2 cellular contexts compared by ENCODE assay signal in the genomic region with DNA sequence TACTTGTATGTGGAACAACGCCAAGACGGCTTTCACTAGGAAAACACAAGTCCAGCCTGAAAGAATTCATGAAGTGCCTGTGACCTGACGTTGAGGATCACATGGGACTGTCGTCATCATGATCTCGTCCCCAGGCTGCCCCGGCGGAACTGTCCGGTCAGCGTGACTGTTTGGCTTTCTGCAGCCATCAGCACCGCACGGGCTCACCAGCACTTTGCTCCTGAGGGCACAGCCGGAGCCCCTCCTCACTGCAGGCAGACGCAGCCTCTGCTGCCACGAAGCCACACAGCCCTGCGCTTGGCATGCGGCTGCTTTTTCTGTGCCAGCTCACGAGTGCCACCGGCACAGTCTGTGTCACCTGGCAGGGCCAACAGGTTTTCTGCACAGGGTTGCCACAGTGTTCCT.
TF ChIP-seq lines count a peak whose summit lies in the region.

No MANE protein-coding gene starts in this region.

TF ChIP-seq in liver, 16 proteins besides CTCF, POLR2A, EP300 and RAD21:
- TF ChIP-seq, protein P1, sequence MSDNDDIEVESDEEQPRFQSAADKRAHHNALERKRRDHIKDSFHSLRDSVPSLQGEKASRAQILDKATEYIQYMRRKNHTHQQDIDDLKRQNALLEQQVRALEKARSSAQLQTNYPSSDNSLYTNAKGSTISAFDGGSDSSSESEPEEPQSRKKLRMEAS (IDR thresholded peaks at IDR 0.05), result peak; percentile 86
- TF ChIP-seq TAF1 (conservative IDR thresholded peaks at IDR 0.05) (no peak), RXRA (IDR thresholded peaks at IDR 0.05) (peak; percentile 51 to 94), EGR1 (IDR thresholded peaks at IDR 0.05; ENCODE audit: low read depth in 2 of 2) (peak in 1 of 2 donors; percentile 42), HNF4A (conservative IDR thresholded peaks at IDR 0.05) (peak; percentile 79 to 96), JUND (IDR thresholded peaks at IDR 0.05) (peak in 1 of 2 donors; percentile 81), NR2F2 (IDR thresholded peaks at IDR 0.05) (no peak), FOXA2 (IDR thresholded peaks at IDR 0.05) (peak; percentile 51), FOXA1 (IDR thresholded peaks at IDR 0.05) (peak; percentile 43), GABPA (IDR thresholded peaks at IDR 0.05 in 1 of 2, conservative IDR thresholded peaks at IDR 0.05 in 1 of 2) (peak in 1 of 2 donors; percentile 31), SP1 (IDR thresholded peaks at IDR 0.05) (peak; percentile 67), HNF4G (IDR thresholded peaks at IDR 0.05) (peak; percentile 7), YY1 (IDR thresholded peaks at IDR 0.05) (peak; percentile 85)
- TF ChIP-seq, protein P2, sequence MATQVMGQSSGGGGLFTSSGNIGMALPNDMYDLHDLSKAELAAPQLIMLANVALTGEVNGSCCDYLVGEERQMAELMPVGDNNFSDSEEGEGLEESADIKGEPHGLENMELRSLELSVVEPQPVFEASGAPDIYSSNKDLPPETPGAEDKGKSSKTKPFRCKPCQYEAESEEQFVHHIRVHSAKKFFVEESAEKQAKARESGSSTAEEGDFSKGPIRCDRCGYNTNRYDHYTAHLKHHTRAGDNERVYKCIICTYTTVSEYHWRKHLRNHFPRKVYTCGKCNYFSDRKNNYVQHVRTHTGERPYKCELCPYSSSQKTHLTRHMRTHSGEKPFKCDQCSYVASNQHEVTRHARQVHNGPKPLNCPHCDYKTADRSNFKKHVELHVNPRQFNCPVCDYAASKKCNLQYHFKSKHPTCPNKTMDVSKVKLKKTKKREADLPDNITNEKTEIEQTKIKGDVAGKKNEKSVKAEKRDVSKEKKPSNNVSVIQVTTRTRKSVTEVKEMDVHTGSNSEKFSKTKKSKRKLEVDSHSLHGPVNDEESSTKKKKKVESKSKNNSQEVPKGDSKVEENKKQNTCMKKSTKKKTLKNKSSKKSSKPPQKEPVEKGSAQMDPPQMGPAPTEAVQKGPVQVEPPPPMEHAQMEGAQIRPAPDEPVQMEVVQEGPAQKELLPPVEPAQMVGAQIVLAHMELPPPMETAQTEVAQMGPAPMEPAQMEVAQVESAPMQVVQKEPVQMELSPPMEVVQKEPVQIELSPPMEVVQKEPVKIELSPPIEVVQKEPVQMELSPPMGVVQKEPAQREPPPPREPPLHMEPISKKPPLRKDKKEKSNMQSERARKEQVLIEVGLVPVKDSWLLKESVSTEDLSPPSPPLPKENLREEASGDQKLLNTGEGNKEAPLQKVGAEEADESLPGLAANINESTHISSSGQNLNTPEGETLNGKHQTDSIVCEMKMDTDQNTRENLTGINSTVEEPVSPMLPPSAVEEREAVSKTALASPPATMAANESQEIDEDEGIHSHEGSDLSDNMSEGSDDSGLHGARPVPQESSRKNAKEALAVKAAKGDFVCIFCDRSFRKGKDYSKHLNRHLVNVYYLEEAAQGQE (IDR thresholded peaks at IDR 0.05), result peak; percentile 80
- TF ChIP-seq, protein P3, sequence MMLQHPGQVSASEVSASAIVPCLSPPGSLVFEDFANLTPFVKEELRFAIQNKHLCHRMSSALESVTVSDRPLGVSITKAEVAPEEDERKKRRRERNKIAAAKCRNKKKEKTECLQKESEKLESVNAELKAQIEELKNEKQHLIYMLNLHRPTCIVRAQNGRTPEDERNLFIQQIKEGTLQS (IDR thresholded peaks at IDR 0.05), result no peak

TF ChIP-seq in HepG2, 621 proteins besides CTCF, POLR2A, EP300 and RAD21:
- TF ChIP-seq MBNL3 (CRISPR knock-in tag; conservative IDR thresholded peaks at IDR 0.05) (no peak), ZNF432 (CRISPR knock-in tag; IDR thresholded peaks at IDR 0.05; ENCODE audit: borderline replicate concordance) (no peak), POLR2AphosphoS2 (IDR thresholded peaks at IDR 0.05; ENCODE audit: low read depth, low read length) (no peak), SMAD1 (CRISPR knock-in tag; IDR thresholded peaks at IDR 0.05; ENCODE audit: borderline replicate concordance, low read depth) (no peak), ONECUT2 (CRISPR knock-in tag; IDR thresholded peaks at IDR 0.05) (no peak), ZKSCAN5 (CRISPR knock-in tag; IDR thresholded peaks at IDR 0.05) (no peak), ZNF878 (CRISPR knock-in tag; IDR thresholded peaks at IDR 0.05) (no peak), KDM3A (CRISPR knock-in tag; IDR thresholded peaks at IDR 0.05; ENCODE audit: low read depth) (no peak)
- TF ChIP-seq, protein P4, sequence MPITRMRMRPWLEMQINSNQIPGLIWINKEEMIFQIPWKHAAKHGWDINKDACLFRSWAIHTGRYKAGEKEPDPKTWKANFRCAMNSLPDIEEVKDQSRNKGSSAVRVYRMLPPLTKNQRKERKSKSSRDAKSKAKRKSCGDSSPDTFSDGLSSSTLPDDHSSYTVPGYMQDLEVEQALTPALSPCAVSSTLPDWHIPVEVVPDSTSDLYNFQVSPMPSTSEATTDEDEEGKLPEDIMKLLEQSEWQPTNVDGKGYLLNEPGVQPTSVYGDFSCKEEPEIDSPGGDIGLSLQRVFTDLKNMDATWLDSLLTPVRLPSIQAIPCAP (CRISPR knock-in tag; IDR thresholded peaks at IDR 0.05; ENCODE audit: low read depth), result no peak
- TF ChIP-seq, protein P5, sequence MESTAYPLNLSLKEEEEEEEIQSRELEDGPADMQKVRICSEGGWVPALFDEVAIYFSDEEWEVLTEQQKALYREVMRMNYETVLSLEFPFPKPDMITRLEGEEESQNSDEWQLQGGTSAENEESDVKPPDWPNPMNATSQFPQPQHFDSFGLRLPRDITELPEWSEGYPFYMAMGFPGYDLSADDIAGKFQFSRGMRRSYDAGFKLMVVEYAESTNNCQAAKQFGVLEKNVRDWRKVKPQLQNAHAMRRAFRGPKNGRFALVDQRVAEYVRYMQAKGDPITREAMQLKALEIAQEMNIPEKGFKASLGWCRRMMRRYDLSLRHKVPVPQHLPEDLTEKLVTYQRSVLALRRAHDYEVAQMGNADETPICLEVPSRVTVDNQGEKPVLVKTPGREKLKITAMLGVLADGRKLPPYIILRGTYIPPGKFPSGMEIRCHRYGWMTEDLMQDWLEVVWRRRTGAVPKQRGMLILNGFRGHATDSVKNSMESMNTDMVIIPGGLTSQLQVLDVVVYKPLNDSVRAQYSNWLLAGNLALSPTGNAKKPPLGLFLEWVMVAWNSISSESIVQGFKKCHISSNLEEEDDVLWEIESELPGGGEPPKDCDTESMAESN (CRISPR knock-in tag; conservative IDR thresholded peaks at IDR 0.05), result no peak
TF ChIP-seq in HepG2: peak in this region for 0.
